20 cellular contexts compared by ENCODE assay signal in the genomic region with DNA sequence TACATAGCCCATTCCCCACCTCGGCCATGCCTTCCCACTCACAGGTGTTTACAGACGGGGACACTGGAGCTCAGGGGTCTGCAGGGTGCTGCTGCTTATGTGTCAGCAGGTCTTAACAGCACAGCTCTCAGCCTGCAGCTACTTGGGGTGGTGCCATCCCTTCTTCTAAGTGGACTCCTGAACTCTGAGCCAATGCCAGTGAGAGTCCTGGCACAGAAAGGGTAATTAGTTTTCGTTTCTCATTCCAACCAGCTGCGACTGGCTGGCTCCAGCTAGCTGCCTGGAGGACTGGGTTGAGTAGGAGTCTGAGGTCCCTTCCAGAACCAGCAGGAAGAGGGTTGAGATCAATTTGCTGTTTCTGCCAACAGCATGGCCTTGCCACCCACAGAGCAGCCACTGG.
DNase-seq lines count a peak whose midpoint lies in the region; ATAC-seq and TF ChIP-seq lines count a peak whose summit lies in the region.
"Had no signal": no experiment of that assay in that cellular context is flagged by ENCODE, and none has a peak within 500 bp of the region (broad histone marks: within the 10 kb centered on the region; RNA-seq: fewer than 3 reads in every experiment).

No MANE protein-coding gene starts in this region.

- dilution Hi-C loops in mammary epithelial cell (cut with HindIII; ENCODE audit: low sequenced_read_pairs), result no loop called here

- no peaks in the 10 kb centered on the region for H3K27me3 ChIP-seq in mammary epithelial cell (ENCODE audit: insufficient read depth, low read length)
- H3K27me3 ChIP-seq in right cardiac atrium (ENCODE audit: control insufficient read depth, insufficient read depth), result no peaks in the 10 kb centered on the region
- H3K27me3 ChIP-seq in CD8-positive, alpha-beta T cell (ENCODE audit: insufficient read depth, low read length), result no peaks in the 10 kb centered on the region
- H3K27me3 ChIP-seq: tibial nerve had no signal

- no peaks in the 10 kb centered on the region for H3K36me3 Mint-ChIP-seq in MCF 10A (ENCODE audit: insufficient read depth, unreplicated experiment)
- H3K36me3 Mint-ChIP-seq in stimulated activated effector memory CD8-positive, alpha-beta T cell treated with anti-CD3 and anti-CD28 coated beads, Interleukin-12 subunit alpha, Interleukin-12 subunit beta, amount 100 ng/mL, for 72 hours, result no peaks in the 10 kb centered on the region
- H3K36me3 Mint-ChIP-seq in CD8-positive, alpha-beta T cell, result no peaks in the 10 kb centered on the region
- H3K36me3 Mint-ChIP-seq: activated naive CD8-positive, alpha-beta T cell had no signal

- H3K4me1 ChIP-seq in mammary epithelial cell (ENCODE audit: insufficient read depth, low read length) (peaks cover 20% of the 10 kb centered on the region), right cardiac atrium (ENCODE audit: control insufficient read depth, insufficient read depth, low read length) (peaks cover 11% of the 10 kb centered on the region)
- no peaks in the 10 kb centered on the region for H3K4me1 ChIP-seq in CD8-positive, alpha-beta T cell (ENCODE audit: insufficient read depth, low read length)

- TF ChIP-seq CTCF in MCF 10A (IDR thresholded peaks at IDR 0.05; ENCODE audit: unreplicated experiment) (no peak), mammary epithelial cell (conservative IDR thresholded peaks at IDR 0.05 in 1 of 2, IDR thresholded peaks at IDR 0.05 in 1 of 2; ENCODE audit: extremely low read depth in 1 of 2, insufficient read depth in 1 of 2, low read depth in 1 of 2, low read length in 2 of 2) (no peak)
- TF ChIP-seq CTCF in CD8-positive, alpha-beta T cell (IDR thresholded peaks at IDR 0.05), result no peak

- no peaks in the 10 kb centered on the region for H3K79me2 ChIP-seq in mammary epithelial cell (ENCODE audit: insufficient read depth, low read length)

- H3K27ac ChIP-seq in mammary epithelial cell (ENCODE audit: insufficient read depth, low read depth, low read length) (no peak overlapping the region), right cardiac atrium (ENCODE audit: low read length) (no peak overlapping the region)
- no peak overlapping the region for H3K27ac ChIP-seq in CD8-positive, alpha-beta T cell (ENCODE audit: low read depth, low read length)
- H3K27ac ChIP-seq: GM23248, tibial nerve had no signal

- DNase-seq in MCF 10A (ENCODE audit: unreplicated experiment) (peak; percentile 29), mammary epithelial cell (no peak), amygdala (lab: John Stamatoyannopoulos, UW) (peak in 37 of 56 donors; percentile 6 to 64 (median 30)), right cardiac atrium (peak; percentile 29 to 64 (median 49)), T-helper 9 cell (no peak), NCI-H187 treated with DMSO at 0.1 percent for 48 hours (lab: John Stamatoyannopoulos, UW) (no peak)
- no peak for DNase-seq in stimulated activated effector memory CD8-positive, alpha-beta T cell treated with anti-CD3 and anti-CD28 coated beads, Interleukin-12 subunit alpha, Interleukin-12 subunit beta, amount 100 ng/mL, for 72 hours (ENCODE audit: low spot score in 2 of 2)
- no peak for DNase-seq in CD8-positive, alpha-beta T cell
- DNase-seq: activated CD4-positive, CD25-positive, alpha-beta regulatory T cell; activated CD8-positive, alpha-beta T cell treated with anti-CD3 and anti-CD28 coated beads, Interleukin-2, amount 10 ng/mL, durations not matched to agents 7 days and 5 days; activated T-cell treated with anti-CD3 and anti-CD28 coated beads, Interleukin-2, amount 50 U/mL, for 4 hours; effector CD8-positive, alpha-beta T cell; GM23248; NCI-H1694 treated with DMSO at 0.1 percent for 48 hours; NCI-H526 treated with DMSO at 0.1 percent for 48 hours; retina; stimulated activated CD4-positive, alpha-beta T cell treated with anti-CD3 and anti-CD28 coated beads, Interleukin-15, amount 100 ng/mL, for 24 hours; stimulated activated naive CD4-positive, alpha-beta T cell had no signal

- BruUV-seq in MCF 10A (replicated peaks; lab: Mats Ljungman, UMichigan) (no TSS peak), mammary epithelial cell (replicated peaks; lab: Mats Ljungman, UMichigan) (no TSS peak)

- no peaks in the 10 kb centered on the region for H3K9me3 ChIP-seq in mammary epithelial cell (replicated peaks; ENCODE audit: insufficient read depth, low read length)
- H3K9me3 ChIP-seq in right cardiac atrium (ENCODE audit: control insufficient read depth, low read length), result no peaks in the 10 kb centered on the region
- no peaks in the 10 kb centered on the region for H3K9me3 ChIP-seq in CD8-positive, alpha-beta T cell (ENCODE audit: low read length)
- H3K9me3 ChIP-seq: tibial nerve had no signal

- POLR2A ChIA-PET in MCF 10A (lab: Yijun Ruan, JAX), result no interaction called here
- POLR2A ChIA-PET in CD8-positive, alpha-beta T cell (lab: Charles Lee), result no interaction called here

- no peak overlapping the region for H3K4me2 ChIP-seq in mammary epithelial cell (ENCODE audit: insufficient read depth, low read depth, low read length)

- H4K20me1 ChIP-seq in mammary epithelial cell (ENCODE audit: insufficient read depth, low read length), result no peaks in the 10 kb centered on the region

- ATAC-seq in right cardiac atrium, result peak; percentile 56 to 75
- ATAC-seq in stimulated activated effector memory CD8-positive, alpha-beta T cell treated with anti-CD3 and anti-CD28 coated beads, Interleukin-12 subunit alpha, Interleukin-12 subunit beta, amount 100 ng/mL, for 72 hours, result peak; percentile 31
- ATAC-seq in CD8-positive, alpha-beta T cell, result no peak
- ATAC-seq: activated CD8-positive, alpha-beta T cell treated with anti-CD3 and anti-CD28 coated beads, Interleukin-2, amount 10 ng/mL, durations not matched to agents 7 days and 5 days; activated T-cell treated with anti-CD3 and anti-CD28 coated beads, Interleukin-2, amount 50 U/mL, for 4 hours had no signal

- peaks cover 30% of the 10 kb centered on the region for H3K9me3 Mint-ChIP-seq in MCF 10A (ENCODE audit: unreplicated experiment)
- no peaks in the 10 kb centered on the region for H3K9me3 Mint-ChIP-seq in stimulated activated effector memory CD8-positive, alpha-beta T cell treated with anti-CD3 and anti-CD28 coated beads, Interleukin-12 subunit alpha, Interleukin-12 subunit beta, amount 100 ng/mL, for 72 hours
- H3K9me3 Mint-ChIP-seq in CD8-positive, alpha-beta T cell, result no peaks in the 10 kb centered on the region
- H3K9me3 Mint-ChIP-seq: activated T-cell treated with anti-CD3 and anti-CD28 coated beads, Interleukin-2, amount 50 U/mL, for 4 hours had no signal

- no peaks in the 10 kb centered on the region for H3K36me3 ChIP-seq in mammary epithelial cell (ENCODE audit: insufficient read depth, low read length)
- H3K36me3 ChIP-seq in CD8-positive, alpha-beta T cell (ENCODE audit: insufficient read depth, low read length), result no peaks in the 10 kb centered on the region
- H3K36me3 ChIP-seq: tibial nerve had no signal

- H3K27ac Mint-ChIP-seq in MCF 10A (ENCODE audit: low read depth, unreplicated experiment), result no peak overlapping the region
- no peak overlapping the region for H3K27ac Mint-ChIP-seq in stimulated activated effector memory CD8-positive, alpha-beta T cell treated with anti-CD3 and anti-CD28 coated beads, Interleukin-12 subunit alpha, Interleukin-12 subunit beta, amount 100 ng/mL, for 72 hours
- no peak overlapping the region for H3K27ac Mint-ChIP-seq in CD8-positive, alpha-beta T cell
- H3K27ac Mint-ChIP-seq: activated CD8-positive, alpha-beta T cell treated with anti-CD3 and anti-CD28 coated beads, Interleukin-2, amount 10 ng/mL, durations not matched to agents 7 days and 5 days; activated naive CD8-positive, alpha-beta T cell had no signal

- intact Hi-C loops in MCF 10A (cut with micrococcal nuclease) (no loop called here), mammary epithelial cell (cut with micrococcal nuclease) (no loop called here), right cardiac atrium (cut with DNase I) (no loop called here)
- intact Hi-C loops in CD8-positive, alpha-beta T cell (cut with DNase I, micrococcal nuclease), result no loop called here

- 28% methylated on average over 4 of the region's 4 CpGs for WGBS in mammary epithelial cell (ENCODE audit: low coverage, missing lambda C conversion rate)
- WGBS in right cardiac atrium, result 49% methylated on average over 4 of the region's 4 CpGs

- H2AFZ ChIP-seq in mammary epithelial cell (ENCODE audit: low read depth, low read length), result no peak overlapping the region
- H2AFZ ChIP-seq: GM23248 had no signal

- CTCF ChIA-PET in MCF 10A (lab: Yijun Ruan, JAX), result no interaction called here
- CTCF ChIA-PET in mammary epithelial cell (lab: Charles Lee; ENCODE audit: low non-redundant PET), result no interaction called here
- CTCF ChIA-PET in CD8-positive, alpha-beta T cell (lab: Charles Lee), result interaction anchor here (0.6 kb wide), 1 partner anchor 642 kb away, joined by 3 read pairs; no protein-coding TSS in a partner anchor

- H3K9ac ChIP-seq in mammary epithelial cell (ENCODE audit: insufficient read depth, low read length), result no peak overlapping the region
- H3K9ac ChIP-seq: GM23248 had no signal

- H3K4me3 Mint-ChIP-seq in MCF 10A (ENCODE audit: unreplicated experiment), result no peak overlapping the region
- no peak overlapping the region for H3K4me3 Mint-ChIP-seq in stimulated activated effector memory CD8-positive, alpha-beta T cell treated with anti-CD3 and anti-CD28 coated beads, Interleukin-12 subunit alpha, Interleukin-12 subunit beta, amount 100 ng/mL, for 72 hours
- H3K4me3 Mint-ChIP-seq in CD8-positive, alpha-beta T cell, result no peak overlapping the region
- H3K4me3 Mint-ChIP-seq: activated CD8-positive, alpha-beta T cell treated with anti-CD3 and anti-CD28 coated beads, Interleukin-2, amount 10 ng/mL, durations not matched to agents 7 days and 5 days; activated naive CD8-positive, alpha-beta T cell; activated T-cell treated with anti-CD3 and anti-CD28 coated beads, Interleukin-2, amount 50 U/mL, for 4 hours had no signal

- no peaks in the 10 kb centered on the region for H3K4me1 Mint-ChIP-seq in MCF 10A (ENCODE audit: insufficient read depth, unreplicated experiment)
- H3K4me1 Mint-ChIP-seq in stimulated activated effector memory CD8-positive, alpha-beta T cell treated with anti-CD3 and anti-CD28 coated beads, Interleukin-12 subunit alpha, Interleukin-12 subunit beta, amount 100 ng/mL, for 72 hours, result no peaks in the 10 kb centered on the region
- no peaks in the 10 kb centered on the region for H3K4me1 Mint-ChIP-seq in CD8-positive, alpha-beta T cell (ENCODE audit: low read depth)

- H3K4me3 ChIP-seq in mammary epithelial cell (replicated peaks in 1 of 3; ENCODE audit: insufficient read depth in 1 of 3, low read depth in 2 of 3, low read length in 3 of 3) (no peak overlapping the region), right cardiac atrium (ENCODE audit: low read length) (no peak overlapping the region)
- no peak overlapping the region for H3K4me3 ChIP-seq in CD8-positive, alpha-beta T cell (ENCODE audit: low read depth, low read length)
- H3K4me3 ChIP-seq: GM23248, tibial nerve had no signal

- in situ Hi-C loops in mammary epithelial cell (cut with MboI; ENCODE audit: low sequenced_read_pairs in 2 of 2), result no loop called here

- no peaks in the 10 kb centered on the region for H3K27me3 Mint-ChIP-seq in MCF 10A (ENCODE audit: insufficient read depth, unreplicated experiment)
- peaks cover 15% of the 10 kb centered on the region for H3K27me3 Mint-ChIP-seq in CD8-positive, alpha-beta T cell (ENCODE audit: low read depth)

Comparison
In these comparisons a context has a peak if more than half of its experiments do, and no peak if none do; other contexts are left out.
1. DNase-seq: peak in MCF 10A (single experiment), amygdala (37 of 56) and right cardiac atrium (3 of 3); none in mammary epithelial cell (single experiment), stimulated activated effector memory CD8-positive, alpha-beta T cell treated with anti-CD3 and anti-CD28 coated beads, Interleukin-12 subunit alpha, Interleukin-12 subunit beta, amount 100 ng/mL, for 72 hours (0 of 2), T-helper 9 cell (single experiment), NCI-H187 treated with DMSO at 0.1 percent for 48 hours (single experiment) and CD8-positive, alpha-beta T cell (0 of 7).